ENCODE assay signal across 31 cellular contexts in genomic region chr4:62804075-62804474, GRCh38.
"Had no signal": no experiment of that assay in that cellular context is flagged by ENCODE, and none has a peak within 500 bp of the region (broad histone marks: within the 10 kb centered on the region; RNA-seq: fewer than 3 reads in every experiment).

No MANE protein-coding gene starts in this region.

- H3K9me3 ChIP-seq: adrenal gland, ascending aorta, breast epithelium had no signal

- ATAC-seq: activated naive CD4-positive, alpha-beta T cell treated with anti-CD3 and anti-CD28 coated beads, Interleukin-2, amount 50 U/mL, for 72 hours; activated naive CD8-positive, alpha-beta T cell treated with anti-CD3 and anti-CD28 coated beads, Interleukin-2, amount 50 U/mL, for 24 hours; activated T-cell treated with anti-CD3 and anti-CD28 coated beads, Interleukin-2, amount 50 U/mL, for 4 hours; activated T-cell treated with anti-CD3 and anti-CD28 coated beads, Interleukin-2, amount 50 U/mL, for 72 hours; activated T-helper 17 cell treated with anti-CD3 and anti-CD28 coated beads, Interleukin-2, amount 50 U/mL, for 72 hours; body of pancreas had no signal

- DNase-seq: activated effector memory CD4-positive, alpha-beta T cell treated with anti-CD3 and anti-CD28 coated beads, Interleukin-2, amount 50 U/mL, for 16 hours; activated effector memory CD4-positive, alpha-beta T cell treated with Interleukin-2 at 50 U/mL for 16 hours; activated gamma-delta T cell; activated gamma-delta T cell treated with Interleukin-2 at 50 U/mL for 16 hours; activated naive CD4-positive, alpha-beta T cell; activated naive CD4-positive, alpha-beta T cell treated with anti-CD3 and anti-CD28 coated beads for 36 hours; activated naive CD4-positive, alpha-beta T cell treated with anti-CD3 and anti-CD28 coated beads, Interleukin-2, amount 10 ng/mL, durations not matched to agents 7 days and 5 days; activated naive CD4-positive, alpha-beta T cell treated with anti-CD3 and anti-CD28 coated beads, Interleukin-2, amount 50 U/mL, for 16 hours; activated naive CD4-positive, alpha-beta T cell treated with Interleukin-2 at 50 U/mL for 16 hours; activated naive CD8-positive, alpha-beta T cell treated with anti-CD3 and anti-CD28 coated beads for 36 hours; activated naive CD8-positive, alpha-beta T cell treated with anti-CD3 and anti-CD28 coated beads, Interleukin-2, amount 10 ng/mL, durations not matched to agents 7 days and 5 days; activated naive CD8-positive, alpha-beta T cell treated with anti-CD3 and anti-CD28 coated beads, Interleukin-2, amount 50 U/mL, for 24 hours; activated T-cell treated with anti-CD3 and anti-CD28 coated beads, Interleukin-2, amount 50 U/mL, for 1 hour; activated T-cell treated with anti-CD3 and anti-CD28 coated beads, Interleukin-2, amount 50 U/mL, for 24 hours; activated T-cell treated with anti-CD3 and anti-CD28 coated beads, Interleukin-2, amount 50 U/mL, for 4 hours; activated T-cell treated with anti-CD3 and anti-CD28 coated beads, Interleukin-2, amount 50 U/mL, for 48 hours; activated T-cell treated with anti-CD3 and anti-CD28 coated beads, Interleukin-2, amount 50 U/mL, for 72 hours; adrenal gland; amniotic stem cell; amygdala; anterior cingulate cortex; aorta; body of pancreas; brain microvascular endothelial cell; central memory CD4-positive, alpha-beta T cell; cerebellar nuclear complex had no signal

- H3K4me1 ChIP-seq: adrenal gland, ascending aorta, body of pancreas, breast epithelium had no signal

- H3K4me3 ChIP-seq: adrenal gland, ascending aorta, body of pancreas, breast epithelium, cardiac muscle cell had no signal

- H3K27me3 ChIP-seq: adrenal gland, ascending aorta, body of pancreas, brain microvascular endothelial cell, breast epithelium, cardiac muscle cell had no signal

- H3K27ac ChIP-seq: adrenal gland, ascending aorta, body of pancreas, brain microvascular endothelial cell, breast epithelium, cardiac muscle cell had no signal

- H3K36me3 ChIP-seq: adrenal gland, ascending aorta, brain microvascular endothelial cell, breast epithelium, cardiac muscle cell had no signal
